2 cellular contexts compared by ENCODE assay signal in genomic region chr1:241972703-241973375, GRCh38.
TF ChIP-seq lines count a peak whose summit lies in the region.

No MANE protein-coding gene starts in this region.

TF ChIP-seq in HepG2, 621 proteins besides CTCF, POLR2A, EP300 and RAD21:
- TF ChIP-seq ATF4 (CRISPR knock-in tag; IDR thresholded peaks at IDR 0.05) = peak in 1 of 2 experiments; percentile 51; a peak in 2 of 4 replicates
- peak; percentile 64; the same call in 1 of the 2 replicates for TF ChIP-seq RFX3 (CRISPR knock-in tag; IDR thresholded peaks at IDR 0.05)
- TF ChIP-seq ZNF3 (CRISPR knock-in tag; IDR thresholded peaks at IDR 0.05) = no peak
- peak; percentile 52 for TF ChIP-seq RFX1 (IDR thresholded peaks at IDR 0.05)

TF ChIP-seq in SK-N-SH treated with all-trans-retinoic acid at 6 μM for 48 hours, 23 proteins besides CTCF, POLR2A, EP300 and RAD21:
- TF ChIP-seq ZFP3 (CRISPR knock-in tag; IDR thresholded peaks at IDR 0.05) (no peak), CSDC2 (CRISPR knock-in tag; IDR thresholded peaks at IDR 0.05) (no peak), ZC3H10 (CRISPR knock-in tag; IDR thresholded peaks at IDR 0.05) (no peak), TSHZ2 (CRISPR knock-in tag; IDR thresholded peaks at IDR 0.05) (no peak), ZNF565 (CRISPR knock-in tag; conservative IDR thresholded peaks at IDR 0.05; ENCODE audit: low read depth) (no peak), ZNF8 (CRISPR knock-in tag; IDR thresholded peaks at IDR 0.05) (no peak), ZFP30 (CRISPR knock-in tag; IDR thresholded peaks at IDR 0.05) (no peak), PPARA (CRISPR knock-in tag; IDR thresholded peaks at IDR 0.05; ENCODE audit: borderline replicate concordance) (no peak), TOX (CRISPR knock-in tag; IDR thresholded peaks at IDR 0.05; ENCODE audit: borderline replicate concordance) (no peak)
